In the genomic region with DNA sequence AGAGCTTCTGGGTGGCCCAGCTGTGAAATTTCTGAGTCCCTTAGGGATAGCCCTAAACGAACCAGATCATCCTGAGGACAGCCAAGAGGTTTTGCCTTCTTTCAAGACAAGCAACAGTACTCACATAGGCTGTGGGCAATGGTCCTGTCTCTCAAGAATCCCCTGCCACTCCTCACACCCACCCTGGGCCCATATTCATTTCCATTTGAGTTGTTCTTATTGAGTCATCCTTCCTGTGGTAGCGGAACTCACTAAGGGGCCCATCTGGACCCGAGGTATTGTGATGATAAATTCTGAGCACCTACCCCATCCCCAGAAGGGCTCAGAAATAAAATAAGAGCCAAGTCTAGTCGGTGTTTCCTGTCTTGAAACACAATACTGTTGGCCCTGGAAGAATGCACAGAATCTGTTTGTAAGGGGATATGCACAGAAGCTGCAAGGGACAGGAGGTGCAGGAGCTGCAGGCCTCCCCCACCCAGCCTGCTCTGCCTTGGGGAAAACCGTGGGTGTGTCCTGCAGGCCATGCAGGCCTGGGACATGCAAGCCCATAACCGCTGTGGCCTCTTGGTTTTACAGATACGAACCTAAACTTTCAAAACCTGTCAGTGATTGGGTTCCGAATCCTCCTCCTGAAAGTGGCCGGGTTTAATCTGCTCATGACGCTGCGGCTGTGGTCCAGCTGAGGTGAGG, we compare ENCODE assay signal across 8 cellular contexts. TPM values are rescaled to one million over a fixed set of nuclear protein-coding genes. Genes with fewer than 3 reads are reported as not detected.
DNase-seq lines count a peak whose midpoint lies in the region; ATAC-seq lines count a peak whose summit lies in the region.

No MANE protein-coding gene starts in this region.

- DNase-seq in ELR (ENCODE audit: low read depth) (peak; percentile 70), MV-4-11 (lab: John Stamatoyannopoulos, UW) (peak; percentile 51), sciatic nerve (ENCODE audit: low spot score) (no peak), NCI-H526 treated with DMSO at 0.1 percent for 48 hours (lab: John Stamatoyannopoulos, UW) (no peak), NCI-H510A treated with DMSO at 0.1 percent for 48 hours (lab: John Stamatoyannopoulos, UW) (no peak)
- DNase-seq in activated naive CD4-positive, alpha-beta T cell treated with Interleukin-2 at 50 U/mL for 16 hours, result peak; percentile 77

- peak; percentile 40 for ATAC-seq in GM21737 (IDR thresholded peaks at IDR 0.05; ENCODE audit: unreplicated experiment)
- peak; percentile 59 for ATAC-seq in sciatic nerve
- ATAC-seq in HG03571 (IDR thresholded peaks at IDR 0.05; ENCODE audit: unreplicated experiment), result no peak

- intact Hi-C loops in sciatic nerve (cut with DNase I), result no loop called here

RNA-seq across cellular contexts. Expression of gene DAD1, which starts 38.9 kb away (rescaled TPM):
- total RNA-seq in sciatic nerve, result 163 TPM

RNA-seq across cellular contexts. Expression of gene ABHD4, which starts 48.0 kb away (rescaled TPM):
- total RNA-seq in sciatic nerve, result 45.2 TPM

Comparison
In these comparisons a context has a peak if more than half of its experiments do, and no peak if none do; other contexts are left out.
1. DNase-seq: peak in ELR (single experiment), MV-4-11 (single experiment) and activated naive CD4-positive, alpha-beta T cell treated with Interleukin-2 at 50 U/mL for 16 hours (single experiment); none in sciatic nerve (single experiment), NCI-H526 treated with DMSO at 0.1 percent for 48 hours (single experiment) and NCI-H510A treated with DMSO at 0.1 percent for 48 hours (single experiment).